ENCODE assay signal across 1 cellular context in genomic region chr11:77776455-77776854, GRCh38.
TF ChIP-seq lines count a peak whose summit lies in the region.

No MANE protein-coding gene starts in this region.

TF ChIP-seq in H1, 55 proteins besides CTCF, POLR2A, EP300 and RAD21 (continued from another document):
- TF ChIP-seq TBP (IDR thresholded peaks at IDR 0.05; ENCODE audit: low read depth, low read length) = no peak
- no peak for TF ChIP-seq NRF1 (IDR thresholded peaks at IDR 0.05; ENCODE audit: low read depth, low read length)
